In the genomic region with DNA sequence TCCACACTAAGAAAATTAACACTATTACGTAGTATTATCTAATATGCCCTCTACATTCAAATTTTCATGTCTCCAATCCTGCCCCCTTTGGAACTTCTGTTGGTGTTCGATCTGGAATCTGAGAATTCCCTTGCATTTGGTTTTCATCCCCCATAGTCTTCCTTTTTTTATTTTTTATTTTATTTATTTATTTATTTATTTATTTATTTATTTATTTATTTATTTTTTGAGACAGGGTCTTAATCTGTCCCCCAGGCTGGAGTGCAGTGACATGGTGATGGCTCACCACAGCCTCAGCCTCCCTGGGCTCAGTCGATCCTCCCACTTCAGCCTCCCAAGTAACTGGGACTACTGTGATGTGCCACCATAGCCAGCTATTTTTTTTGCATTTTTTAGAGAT, we compare ENCODE assay signal across 1 cellular context.
A peak's percentile ranks its signal among the peaks of the same experiment; 100 is the strongest.
TF ChIP-seq lines count a peak whose summit lies in the region.

No MANE protein-coding gene starts in this region.

TF ChIP-seq in HEK293, 187 proteins besides CTCF, POLR2A, EP300 and RAD21 (continued from another document and continues in another):
- no peak for TF ChIP-seq BCL6B (tag by site-specific recombination; IDR thresholded peaks at IDR 0.05)
- no peak for TF ChIP-seq ZNF530 (tag by site-specific recombination; IDR thresholded peaks at IDR 0.05; ENCODE audit: low read depth)
- peak; percentile 77 for TF ChIP-seq ZNF510 (tag by site-specific recombination; IDR thresholded peaks at IDR 0.05; ENCODE audit: insufficient replicate concordance)
- no peak for TF ChIP-seq SP2 (tag by site-specific recombination; IDR thresholded peaks at IDR 0.05)
- TF ChIP-seq ZNF280C (tag by site-specific recombination; IDR thresholded peaks at IDR 0.05) = no peak
- 0 out of 2 replicates have a peak, but pooled peaks have one; percentile 39 for TF ChIP-seq ZNF514 (tag by site-specific recombination; IDR thresholded peaks at IDR 0.05)
- no peak for TF ChIP-seq SP3 (tag by site-specific recombination; IDR thresholded peaks at IDR 0.05)
- TF ChIP-seq ZNF391 (tag by site-specific recombination; IDR thresholded peaks at IDR 0.05; ENCODE audit: borderline replicate concordance, low read depth) = no peak
- TF ChIP-seq MZF1 (tag by site-specific recombination; IDR thresholded peaks at IDR 0.05; ENCODE audit: borderline replicate concordance) = no peak
- TF ChIP-seq, protein P1, sequence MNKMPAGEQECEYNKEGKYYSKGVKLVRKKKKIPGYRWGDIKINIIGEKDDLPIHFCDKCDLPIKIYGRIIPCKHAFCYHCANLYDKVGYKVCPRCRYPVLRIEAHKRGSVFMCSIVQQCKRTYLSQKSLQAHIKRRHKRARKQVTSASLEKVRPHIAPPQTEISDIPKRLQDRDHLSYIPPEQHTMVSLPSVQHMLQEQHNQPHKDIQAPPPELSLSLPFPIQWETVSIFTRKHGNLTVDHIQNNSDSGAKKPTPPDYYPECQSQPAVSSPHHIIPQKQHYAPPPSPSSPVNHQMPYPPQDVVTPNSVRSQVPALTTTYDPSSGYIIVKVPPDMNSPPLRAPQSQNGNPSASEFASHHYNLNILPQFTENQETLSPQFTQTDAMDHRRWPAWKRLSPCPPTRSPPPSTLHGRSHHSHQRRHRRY (tag by site-specific recombination; IDR thresholded peaks at IDR 0.05) = no peak
- no peak for TF ChIP-seq ZNF610 (tag by site-specific recombination; IDR thresholded peaks at IDR 0.05; ENCODE audit: borderline replicate concordance)
- no peak for TF ChIP-seq ZNF416 (tag by site-specific recombination; IDR thresholded peaks at IDR 0.05)
- TF ChIP-seq, protein P2, sequence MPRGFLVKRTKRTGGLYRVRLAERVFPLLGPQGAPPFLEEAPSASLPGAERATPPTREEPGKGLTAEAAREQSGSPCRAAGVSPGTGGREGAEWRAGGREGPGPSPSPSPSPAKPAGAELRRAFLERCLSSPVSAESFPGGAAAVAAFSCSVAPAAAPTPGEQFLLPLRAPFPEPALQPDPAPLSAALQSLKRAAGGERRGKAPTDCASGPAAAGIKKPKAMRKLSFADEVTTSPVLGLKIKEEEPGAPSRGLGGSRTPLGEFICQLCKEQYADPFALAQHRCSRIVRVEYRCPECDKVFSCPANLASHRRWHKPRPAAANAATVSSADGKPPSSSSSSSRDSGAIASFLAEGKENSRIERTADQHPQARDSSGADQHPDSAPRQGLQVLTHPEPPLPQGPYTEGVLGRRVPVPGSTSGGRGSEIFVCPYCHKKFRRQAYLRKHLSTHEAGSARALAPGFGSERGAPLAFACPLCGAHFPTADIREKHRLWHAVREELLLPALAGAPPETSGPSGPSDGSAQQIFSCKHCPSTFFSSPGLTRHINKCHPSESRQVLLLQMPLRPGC (tag by site-specific recombination; IDR thresholded peaks at IDR 0.05) = no peak
- peak; percentile 66; the same call in 1 of the 2 replicates for TF ChIP-seq ZNF580 (tag by site-specific recombination; IDR thresholded peaks at IDR 0.05)
- TF ChIP-seq ZNF837 (tag by site-specific recombination; IDR thresholded peaks at IDR 0.05) = no peak
- no peak for TF ChIP-seq ELK4 (IDR thresholded peaks at IDR 0.05; ENCODE audit: borderline replicate concordance, low read depth, low read length)
- no peak for TF ChIP-seq ZNF660 (tag by site-specific recombination; IDR thresholded peaks at IDR 0.05)
- TF ChIP-seq ZNF585B (tag by site-specific recombination; IDR thresholded peaks at IDR 0.05) = no peak
- no peak for TF ChIP-seq ZNF544 (tag by site-specific recombination; IDR thresholded peaks at IDR 0.05)
- no peak for TF ChIP-seq ZNF785 (tag by site-specific recombination; IDR thresholded peaks at IDR 0.05)
- no peak for TF ChIP-seq ZNF639 (tag by site-specific recombination; IDR thresholded peaks at IDR 0.05)
- TF ChIP-seq ZNF157 (tag by site-specific recombination; IDR thresholded peaks at IDR 0.05) = no peak
- no peak for TF ChIP-seq ZFP37 (tag by site-specific recombination; IDR thresholded peaks at IDR 0.05)
- no peak for TF ChIP-seq ZNF747 (tag by site-specific recombination; IDR thresholded peaks at IDR 0.05)
- no peak for TF ChIP-seq PRDM1 (tag by site-specific recombination; IDR thresholded peaks at IDR 0.05)
- no peak for TF ChIP-seq GLIS2 (tag by site-specific recombination; IDR thresholded peaks at IDR 0.05)
- TF ChIP-seq ZNF211 (tag by site-specific recombination; IDR thresholded peaks at IDR 0.05; ENCODE audit: low read depth) = no peak
- TF ChIP-seq, protein P3, sequence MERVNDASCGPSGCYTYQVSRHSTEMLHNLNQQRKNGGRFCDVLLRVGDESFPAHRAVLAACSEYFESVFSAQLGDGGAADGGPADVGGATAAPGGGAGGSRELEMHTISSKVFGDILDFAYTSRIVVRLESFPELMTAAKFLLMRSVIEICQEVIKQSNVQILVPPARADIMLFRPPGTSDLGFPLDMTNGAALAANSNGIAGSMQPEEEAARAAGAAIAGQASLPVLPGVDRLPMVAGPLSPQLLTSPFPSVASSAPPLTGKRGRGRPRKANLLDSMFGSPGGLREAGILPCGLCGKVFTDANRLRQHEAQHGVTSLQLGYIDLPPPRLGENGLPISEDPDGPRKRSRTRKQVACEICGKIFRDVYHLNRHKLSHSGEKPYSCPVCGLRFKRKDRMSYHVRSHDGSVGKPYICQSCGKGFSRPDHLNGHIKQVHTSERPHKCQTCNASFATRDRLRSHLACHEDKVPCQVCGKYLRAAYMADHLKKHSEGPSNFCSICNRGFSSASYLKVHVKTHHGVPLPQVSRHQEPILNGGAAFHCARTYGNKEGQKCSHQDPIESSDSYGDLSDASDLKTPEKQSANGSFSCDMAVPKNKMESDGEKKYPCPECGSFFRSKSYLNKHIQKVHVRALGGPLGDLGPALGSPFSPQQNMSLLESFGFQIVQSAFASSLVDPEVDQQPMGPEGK (tag by site-specific recombination; IDR thresholded peaks at IDR 0.05) = no peak
- no peak for TF ChIP-seq ZNF571 (tag by site-specific recombination; IDR thresholded peaks at IDR 0.05)
- no peak for TF ChIP-seq ZNF626 (tag by site-specific recombination; IDR thresholded peaks at IDR 0.05)
- TF ChIP-seq KLF10 (tag by site-specific recombination; IDR thresholded peaks at IDR 0.05) = no peak
- TF ChIP-seq ZSCAN23 (tag by site-specific recombination; IDR thresholded peaks at IDR 0.05) = no peak
- TF ChIP-seq ZNF792 (tag by site-specific recombination; IDR thresholded peaks at IDR 0.05) = no peak
- TF ChIP-seq ZNF621 (tag by site-specific recombination; IDR thresholded peaks at IDR 0.05) = no peak
- no peak for TF ChIP-seq ZSCAN16 (tag by site-specific recombination; IDR thresholded peaks at IDR 0.05)
- TF ChIP-seq SALL2 (tag by site-specific recombination; IDR thresholded peaks at IDR 0.05; ENCODE audit: borderline replicate concordance) = no peak
- no peak for TF ChIP-seq GLIS1 (tag by site-specific recombination; IDR thresholded peaks at IDR 0.05)
- peak; percentile 52 for TF ChIP-seq ZNF529 (tag by site-specific recombination; IDR thresholded peaks at IDR 0.05; ENCODE audit: insufficient replicate concordance)
- no peak for TF ChIP-seq ZNF830 (tag by site-specific recombination; IDR thresholded peaks at IDR 0.05; ENCODE audit: low read depth)
- TF ChIP-seq ZNF623 (tag by site-specific recombination; IDR thresholded peaks at IDR 0.05) = peak; percentile 59
- 0 out of 2 replicates have a peak, but pooled peaks have one; percentile 30 for TF ChIP-seq ZBTB21 (tag by site-specific recombination; IDR thresholded peaks at IDR 0.05)
- TF ChIP-seq ZNF24 (tag by site-specific recombination; IDR thresholded peaks at IDR 0.05) = no peak
- TF ChIP-seq, protein P4, sequence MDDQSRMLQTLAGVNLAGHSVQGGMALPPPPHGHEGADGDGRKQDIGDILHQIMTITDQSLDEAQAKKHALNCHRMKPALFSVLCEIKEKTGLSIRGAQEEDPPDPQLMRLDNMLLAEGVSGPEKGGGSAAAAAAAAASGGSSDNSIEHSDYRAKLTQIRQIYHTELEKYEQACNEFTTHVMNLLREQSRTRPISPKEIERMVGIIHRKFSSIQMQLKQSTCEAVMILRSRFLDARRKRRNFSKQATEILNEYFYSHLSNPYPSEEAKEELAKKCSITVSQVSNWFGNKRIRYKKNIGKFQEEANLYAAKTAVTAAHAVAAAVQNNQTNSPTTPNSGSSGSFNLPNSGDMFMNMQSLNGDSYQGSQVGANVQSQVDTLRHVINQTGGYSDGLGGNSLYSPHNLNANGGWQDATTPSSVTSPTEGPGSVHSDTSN (CRISPR knock-in tag; IDR thresholded peaks at IDR 0.05) = no peak
- peak; percentile 54; the same call in 1 of the 2 replicates for TF ChIP-seq ZNF664 (tag by site-specific recombination; IDR thresholded peaks at IDR 0.05)
- no peak for TF ChIP-seq ZBTB20 (tag by site-specific recombination; IDR thresholded peaks at IDR 0.05)
- 0 out of 2 replicates have a peak, but pooled peaks have one; percentile 55 for TF ChIP-seq ZNF404 (tag by site-specific recombination; IDR thresholded peaks at IDR 0.05)
- no peak for TF ChIP-seq ZNF311 (tag by site-specific recombination; IDR thresholded peaks at IDR 0.05; ENCODE audit: borderline replicate concordance)
- TF ChIP-seq ZFP3 (tag by site-specific recombination; IDR thresholded peaks at IDR 0.05; ENCODE audit: low read depth) = no peak
- no peak for TF ChIP-seq SCRT1 (tag by site-specific recombination; IDR thresholded peaks at IDR 0.05; ENCODE audit: borderline replicate concordance)
- TF ChIP-seq ZNF132 (tag by site-specific recombination; IDR thresholded peaks at IDR 0.05; ENCODE audit: borderline replicate concordance) = no peak
- TF ChIP-seq, protein P5, sequence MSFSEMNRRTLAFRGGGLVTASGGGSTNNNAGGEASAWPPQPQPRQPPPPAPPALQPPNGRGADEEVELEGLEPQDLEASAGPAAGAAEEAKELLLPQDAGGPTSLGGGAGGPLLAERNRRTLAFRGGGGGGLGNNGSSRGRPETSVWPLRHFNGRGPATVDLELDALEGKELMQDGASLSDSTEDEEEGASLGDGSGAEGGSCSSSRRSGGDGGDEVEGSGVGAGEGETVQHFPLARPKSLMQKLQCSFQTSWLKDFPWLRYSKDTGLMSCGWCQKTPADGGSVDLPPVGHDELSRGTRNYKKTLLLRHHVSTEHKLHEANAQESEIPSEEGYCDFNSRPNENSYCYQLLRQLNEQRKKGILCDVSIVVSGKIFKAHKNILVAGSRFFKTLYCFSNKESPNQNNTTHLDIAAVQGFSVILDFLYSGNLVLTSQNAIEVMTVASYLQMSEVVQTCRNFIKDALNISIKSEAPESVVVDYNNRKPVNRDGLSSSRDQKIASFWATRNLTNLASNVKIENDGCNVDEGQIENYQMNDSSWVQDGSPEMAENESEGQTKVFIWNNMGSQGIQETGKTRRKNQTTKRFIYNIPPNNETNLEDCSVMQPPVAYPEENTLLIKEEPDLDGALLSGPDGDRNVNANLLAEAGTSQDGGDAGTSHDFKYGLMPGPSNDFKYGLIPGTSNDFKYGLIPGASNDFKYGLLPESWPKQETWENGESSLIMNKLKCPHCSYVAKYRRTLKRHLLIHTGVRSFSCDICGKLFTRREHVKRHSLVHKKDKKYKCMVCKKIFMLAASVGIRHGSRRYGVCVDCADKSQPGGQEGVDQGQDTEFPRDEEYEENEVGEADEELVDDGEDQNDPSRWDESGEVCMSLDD (tag by site-specific recombination; IDR thresholded peaks at IDR 0.05) = no peak
